Comparison of ENCODE assay signal across 26 cellular contexts in the genomic region with DNA sequence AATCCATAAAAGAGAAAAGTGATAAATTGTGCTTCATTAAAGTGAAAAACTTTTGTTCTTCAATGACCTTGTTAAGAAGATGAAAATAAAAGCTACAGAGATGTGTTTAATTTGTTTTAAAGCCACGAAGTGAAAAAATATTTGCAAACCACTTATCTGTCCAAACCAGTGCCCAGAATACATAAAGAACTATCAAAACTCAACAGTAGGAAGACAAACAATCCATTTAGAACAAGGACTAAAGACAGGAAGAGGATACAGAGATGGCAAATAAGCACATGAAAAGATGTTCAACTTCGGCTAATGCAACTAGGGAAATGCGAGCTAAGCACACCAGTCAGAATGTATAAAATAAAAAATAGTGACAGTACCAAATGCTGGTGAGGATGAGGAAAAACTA. TPM values are rescaled to one million over a fixed set of nuclear protein-coding genes. Genes with fewer than 3 reads are reported as not detected.
"Had no signal": no experiment of that assay in that cellular context is flagged by ENCODE, and none has a peak within 500 bp of the region (broad histone marks: within the 10 kb centered on the region; RNA-seq: fewer than 3 reads in every experiment).

No MANE protein-coding gene starts in this region.

- H3K4me3 ChIP-seq: SK-N-MC had no signal

- FAIRE-seq: astrocyte, TTC549 had no signal

- H3K27ac ChIP-seq: SK-N-MC had no signal

- DNase-seq: activated CD4-positive, alpha-beta T cell treated with anti-CD3 and anti-CD28 coated beads for 4 hours; activated CD4-positive, alpha-beta T cell treated with anti-CD3 and anti-CD28 coated beads, Interleukin-2, amount 50 U/mL, for 4 hours; activated CD4-positive, CD25-positive, alpha-beta regulatory T cell; activated CD8-positive, alpha-beta memory T cell treated with anti-CD3 and anti-CD28 coated beads, Interleukin-2, amount 50 U/mL, for 48 hours; activated CD8-positive, alpha-beta T cell treated with anti-CD3 and anti-CD28 coated beads, Interleukin-2, amount 10 ng/mL, durations not matched to agents 7 days and 5 days; activated naive CD4-positive, alpha-beta T cell; activated T-cell treated with anti-CD3 and anti-CD28 coated beads, Interleukin-2, amount 50 U/mL, for 1 hour; amygdala; cortex of kidney; NCI-H1092; NCI-H2171; NCI-H2227 treated with DMSO at 0.1 percent for 48 hours; NCI-H524; NCI-H774; NK-92 treated with Interleukin-12 subunit alpha and Interleukin-12 subunit beta, amount 100 ng/mL, for 24 hours; OCI-M1; RPMI8226; T-cell; T-helper 2 cell; T1000 had no signal

RNA-seq across cellular contexts. Expression of gene GJB6, which starts 15.0 kb away (rescaled TPM):
- total RNA-seq: astrocyte, LHCN-M2, M059J, Right ventricle myocardium inferior had no signal

RNA-seq across cellular contexts. Expression of gene GJA3, which starts 56.3 kb away (rescaled TPM):
- total RNA-seq: M059J had no signal
